ENCODE assay signal across 15 cellular contexts in genomic region chr6:130381012-130381411, GRCh38.
"Had no signal": no experiment of that assay in that cellular context is flagged by ENCODE, and none has a peak within 500 bp of the region (broad histone marks: within the 10 kb centered on the region; RNA-seq: fewer than 3 reads in every experiment).

No MANE protein-coding gene starts in this region.

- H3K4me3 Mint-ChIP-seq: activated B cell treated with CpG ODN at 0.5 μM for 24 hours; activated T-helper 1 cell treated with anti-CD3 and anti-CD28 coated beads, Interleukin-12 subunit alpha, Interleukin-12 subunit beta, Interleukin-2, Interleukin-4 antibody, amounts not matched to agents 30 ng/mL and 10 ng/mL and 1 ng/mL, durations not matched to agents 14 hours and 24 hours and 36 hours; central memory CD8-positive, alpha-beta T cell; endodermal cell; memory B cell had no signal

- H3K27me3 ChIP-seq: colonic mucosa, foreskin keratinocyte, hepatocyte, tibial nerve had no signal

- H3K4me1 ChIP-seq: colonic mucosa had no signal

- H3K36me3 Mint-ChIP-seq: memory B cell had no signal

- H3K27ac ChIP-seq: colonic mucosa, epithelial cell of prostate, foreskin keratinocyte, hepatocyte, tibial nerve had no signal

- DNase-seq: activated B cell treated with CpG ODN at 0.5 μM for 24 hours; anterior cingulate cortex; colonic mucosa; endodermal cell; foreskin keratinocyte; occipital lobe; retina; stimulated activated CD4-positive, alpha-beta T cell treated with anti-CD3 and anti-CD28 coated beads, Interleukin-12 subunit alpha, Interleukin-12 subunit beta, amount 100 ng/mL, for 4 hours; stimulated activated CD4-positive, alpha-beta T cell treated with anti-CD3 and anti-CD28 coated beads, Interleukin-1b, Interleukin-23, amount 100 ng/mL, for 48 hours had no signal

- H2AFZ ChIP-seq: hepatocyte had no signal

- H3K4me2 ChIP-seq: hepatocyte had no signal

- H3K9me3 Mint-ChIP-seq: activated B cell treated with CpG ODN at 0.5 μM for 24 hours; central memory CD8-positive, alpha-beta T cell; endodermal cell; memory B cell had no signal

- H3K4me3 ChIP-seq: colonic mucosa, hepatocyte, tibial nerve had no signal

- H3K36me3 ChIP-seq: colonic mucosa, tibial nerve had no signal

- H3K27ac Mint-ChIP-seq: activated B cell treated with CpG ODN at 0.5 μM for 24 hours; activated T-helper 1 cell treated with anti-CD3 and anti-CD28 coated beads, Interleukin-12 subunit alpha, Interleukin-12 subunit beta, Interleukin-2, Interleukin-4 antibody, amounts not matched to agents 30 ng/mL and 10 ng/mL and 1 ng/mL, durations not matched to agents 14 hours and 24 hours and 36 hours; endodermal cell; memory B cell had no signal

- H3K27me3 Mint-ChIP-seq: activated B cell treated with CpG ODN at 0.5 μM for 24 hours; central memory CD8-positive, alpha-beta T cell; memory B cell had no signal

- ATAC-seq: foreskin keratinocyte had no signal

- H3K9me3 ChIP-seq: colonic mucosa, tibial nerve had no signal
